8 cellular contexts compared by ENCODE assay signal in the genomic region with DNA sequence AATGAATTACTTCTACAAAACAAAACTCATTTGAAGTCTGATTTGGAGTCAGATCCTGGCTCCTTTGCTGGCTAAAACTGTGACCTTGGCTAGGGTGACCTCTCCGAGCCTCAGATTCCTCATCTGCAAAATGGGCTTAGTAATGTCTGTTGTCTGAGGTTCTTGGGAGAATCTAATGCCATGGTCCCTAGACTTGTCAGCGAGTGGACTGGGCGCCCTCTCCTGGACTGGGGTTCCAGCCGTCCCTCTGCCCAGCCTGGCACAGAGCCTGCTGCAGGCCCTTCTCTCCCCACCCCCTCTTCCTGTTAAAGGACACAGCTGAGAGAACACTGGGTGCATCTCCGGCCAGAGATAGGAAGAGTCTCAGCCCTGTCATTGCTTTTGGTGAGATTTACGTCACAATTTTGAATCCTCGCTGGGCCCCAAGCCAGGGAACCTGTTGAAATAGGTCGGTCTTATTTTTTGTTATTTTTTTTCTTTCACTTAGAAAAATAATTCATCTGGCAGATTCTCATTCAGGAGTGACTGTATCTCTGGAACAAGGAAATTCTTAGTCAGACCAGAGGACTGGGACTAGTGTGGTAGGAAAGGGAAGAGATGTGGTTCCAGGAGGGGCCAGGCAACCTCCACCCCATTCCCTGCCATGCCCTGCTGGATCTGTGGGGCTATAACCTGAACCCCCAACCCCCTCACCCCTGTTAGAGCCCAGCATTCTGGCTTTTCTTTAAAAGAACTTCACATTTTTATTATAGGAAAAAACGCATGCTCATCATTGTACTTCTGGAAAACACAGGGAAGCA. TPM values are rescaled to one million over a fixed set of nuclear protein-coding genes. Genes with fewer than 3 reads are reported as not detected.
A peak's percentile ranks its signal among the peaks of the same experiment; 100 is the strongest.
DNase-seq lines count a peak whose midpoint lies in the region; ATAC-seq, FAIRE-seq and TF ChIP-seq lines count a peak whose summit lies in the region.

No MANE protein-coding gene starts in this region.

- H3K9me3 ChIP-seq in OCI-LY1 (ENCODE audit: low read length) (no peaks in the 10 kb centered on the region), vagina (no peaks in the 10 kb centered on the region)

- peak; percentile 20 for FAIRE-seq in GM12891 (lab: Jason Lieb, UNC)

- no peaks in the 10 kb centered on the region for H3F3A ChIP-seq in OCI-LY1 (ENCODE audit: insufficient read depth, low read length)

- H3K27me3 Mint-ChIP-seq in memory B cell: no peaks in the 10 kb centered on the region
- H3K27me3 Mint-ChIP-seq in activated T-helper 2 cell treated with anti-CD3 and anti-CD28 coated beads, Interferon-gamma antibody, Interleukin-2, Interleukin-4, amounts not matched to agents 10 μg/mL and 5 μg/mL and 100 μg/mL, durations not matched to agents 14 hours and 24 hours and 36 hours (ENCODE audit: low read depth): no peaks in the 10 kb centered on the region

- no peak overlapping the region for H3K4me3 ChIP-seq in AG09309 (ENCODE audit: control insufficient read depth, low read depth, low read length)
- H3K4me3 ChIP-seq in OCI-LY1 (ENCODE audit: low read depth, low read length, poor library complexity, severe bottlenecking): no peak overlapping the region
- H3K4me3 ChIP-seq in choroid plexus epithelial cell (ENCODE audit: low read depth, low read length): no peak overlapping the region
- H3K4me3 ChIP-seq in vagina: no peak overlapping the region

- H3K27ac Mint-ChIP-seq in memory B cell: peak overlapping the region; percentile 86
- no peak overlapping the region for H3K27ac Mint-ChIP-seq in activated T-helper 2 cell treated with anti-CD3 and anti-CD28 coated beads, Interferon-gamma antibody, Interleukin-2, Interleukin-4, amounts not matched to agents 10 μg/mL and 5 μg/mL and 100 μg/mL, durations not matched to agents 14 hours and 24 hours and 36 hours

- no peak overlapping the region for H3K9ac ChIP-seq in OCI-LY1 (ENCODE audit: low read length)

- peak; percentile 82 for ATAC-seq in memory B cell (ENCODE audit: low read depth)
- no peak for ATAC-seq in HG03039 (IDR thresholded peaks at IDR 0.05; ENCODE audit: unreplicated experiment)

- H3K27me3 ChIP-seq in OCI-LY1 (ENCODE audit: insufficient read depth, low read length): no peaks in the 10 kb centered on the region
- no peaks in the 10 kb centered on the region for H3K27me3 ChIP-seq in vagina

- H3K4me1 ChIP-seq in OCI-LY1 (ENCODE audit: insufficient read depth, low read length, severe bottlenecking): peaks cover 8% of the 10 kb centered on the region
- peaks cover 17% of the 10 kb centered on the region for H3K4me1 ChIP-seq in vagina

- peaks cover 17% of the 10 kb centered on the region for H3K36me3 Mint-ChIP-seq in memory B cell
- H3K36me3 Mint-ChIP-seq in activated T-helper 2 cell treated with anti-CD3 and anti-CD28 coated beads, Interferon-gamma antibody, Interleukin-2, Interleukin-4, amounts not matched to agents 10 μg/mL and 5 μg/mL and 100 μg/mL, durations not matched to agents 14 hours and 24 hours and 36 hours (ENCODE audit: low read depth): peaks cover 5% of the 10 kb centered on the region

- H3K27ac ChIP-seq in OCI-LY1 (ENCODE audit: low read depth, low read length, poor library complexity, severe bottlenecking) (peak overlapping the region; percentile 46), vagina (peak overlapping the region; percentile 13)

- H2AFZ ChIP-seq in OCI-LY1 (ENCODE audit: low read length): no peak overlapping the region

- DNase-seq in AG09309 (ENCODE audit: low read depth) (no peak), GM12891 (ENCODE audit: insufficient read length, low spot score) (no peak), choroid plexus epithelial cell (ENCODE audit: low read depth) (peak; percentile 99), memory B cell (ENCODE audit: low spot score in 2 of 2) (peak; percentile 25 to 40), vagina (ENCODE audit: extremely low spot score in 2 of 2) (no peak)
- no peak for DNase-seq in activated T-helper 2 cell treated with anti-CD3 and anti-CD28 coated beads, Interferon-gamma antibody, Interleukin-2, Interleukin-4, amounts not matched to agents 10 μg/mL and 5 μg/mL and 100 μg/mL, durations not matched to agents 14 hours and 24 hours and 36 hours (ENCODE audit: low spot score)

- peaks cover 53% of the 10 kb centered on the region for H3K36me3 ChIP-seq in OCI-LY1 (ENCODE audit: insufficient read depth, low read length)
- peaks cover 0 to 38% of the 10 kb centered on the region in 2 donors for H3K36me3 ChIP-seq in vagina

- TF ChIP-seq POLR2A in GM12891 (IDR thresholded peaks at IDR 0.05; ENCODE audit: low read depth, low read length): no peak
- TF ChIP-seq POLR2A in vagina (IDR thresholded peaks at IDR 0.05): no peak

- H3K4me2 ChIP-seq in OCI-LY1 (ENCODE audit: low read length): peak overlapping the region; percentile 23; the same call in 1 of the 2 replicates

- H3K9me2 ChIP-seq in OCI-LY1 (ENCODE audit: low read depth, low read length): no peaks in the 10 kb centered on the region

- no peaks in the 10 kb centered on the region for H4K20me1 ChIP-seq in OCI-LY1 (ENCODE audit: insufficient read depth, low read length)

- H3K9me3 Mint-ChIP-seq in memory B cell: no peaks in the 10 kb centered on the region
- no peaks in the 10 kb centered on the region for H3K9me3 Mint-ChIP-seq in activated T-helper 2 cell treated with anti-CD3 and anti-CD28 coated beads, Interferon-gamma antibody, Interleukin-2, Interleukin-4, amounts not matched to agents 10 μg/mL and 5 μg/mL and 100 μg/mL, durations not matched to agents 14 hours and 24 hours and 36 hours

- intact Hi-C loops in vagina (cut with DNase I): no loop called here
- intact Hi-C loops in activated T-helper 2 cell treated with anti-CD3 and anti-CD28 coated beads, Interferon-gamma antibody, Interleukin-2, Interleukin-4, amounts not matched to agents 10 μg/mL and 5 μg/mL and 100 μg/mL, durations not matched to agents 14 hours and 24 hours and 36 hours (cut with micrococcal nuclease): no loop called here

- H3K4me1 Mint-ChIP-seq in memory B cell: peaks cover 23% of the 10 kb centered on the region
- no peaks in the 10 kb centered on the region for H3K4me1 Mint-ChIP-seq in activated T-helper 2 cell treated with anti-CD3 and anti-CD28 coated beads, Interferon-gamma antibody, Interleukin-2, Interleukin-4, amounts not matched to agents 10 μg/mL and 5 μg/mL and 100 μg/mL, durations not matched to agents 14 hours and 24 hours and 36 hours (ENCODE audit: low read depth)

- peak; percentile 43 for TF ChIP-seq CTCF in AG09309 (IDR thresholded peaks at IDR 0.05; ENCODE audit: control insufficient read depth, insufficient read depth, low read depth, low read length, missing control alignments)
- peak; percentile 41; the same call in 1 of the 2 replicates for TF ChIP-seq CTCF in OCI-LY1 (IDR thresholded peaks at IDR 0.05; ENCODE audit: low read length)
- peak; percentile 58 for TF ChIP-seq CTCF in choroid plexus epithelial cell (conservative IDR thresholded peaks at IDR 0.05; ENCODE audit: low read depth, low read length)
- TF ChIP-seq CTCF in vagina (IDR thresholded peaks at IDR 0.05): no peak

- H3K79me2 ChIP-seq in OCI-LY1 (ENCODE audit: insufficient read depth, low read length): no peaks in the 10 kb centered on the region

- no peak overlapping the region for H3K4me3 Mint-ChIP-seq in memory B cell
- no peak overlapping the region for H3K4me3 Mint-ChIP-seq in activated T-helper 2 cell treated with anti-CD3 and anti-CD28 coated beads, Interferon-gamma antibody, Interleukin-2, Interleukin-4, amounts not matched to agents 10 μg/mL and 5 μg/mL and 100 μg/mL, durations not matched to agents 14 hours and 24 hours and 36 hours (ENCODE audit: low read depth)

TF ChIP-seq in GM12891, 5 proteins besides CTCF, POLR2A, EP300 and RAD21:
- TF ChIP-seq POLR2AphosphoS5 (IDR thresholded peaks at IDR 0.05; ENCODE audit: low read depth, low read length): no peak
- no peak for TF ChIP-seq TAF1 (IDR thresholded peaks at IDR 0.05; ENCODE audit: low read depth, low read length)
- TF ChIP-seq PAX5 (IDR thresholded peaks at IDR 0.05; ENCODE audit: insufficient read depth, low read length, severe bottlenecking): no peak
- no peak for TF ChIP-seq POU2F2 (IDR thresholded peaks at IDR 0.05; ENCODE audit: low read depth, low read length)
- TF ChIP-seq SPI1 (IDR thresholded peaks at IDR 0.05; ENCODE audit: low read depth, low read length): no peak

RNA-seq across cellular contexts. Expression of gene RPL26L1, which starts 48.2 kb away (rescaled TPM):
- polyA plus RNA-seq in GM12891 (2012; ENCODE audit: low read depth, missing spikeins): 64.5 TPM
- total RNA-seq in vagina: 17.7 TPM
- 59.1 and 64.3 TPM in 2 replicates for total RNA-seq in activated T-helper 2 cell treated with anti-CD3 and anti-CD28 coated beads, Interferon-gamma antibody, Interleukin-2, Interleukin-4, amounts not matched to agents 10 μg/mL and 5 μg/mL and 100 μg/mL, durations not matched to agents 14 hours and 24 hours and 36 hours

Comparison
In these comparisons a context has a peak if more than half of its experiments do, and no peak if none do; other contexts are left out.
1. DNase-seq: peak in choroid plexus epithelial cell (single experiment) and memory B cell (2 of 2); none in AG09309 (single experiment), GM12891 (single experiment), vagina (0 of 2) and activated T-helper 2 cell treated with anti-CD3 and anti-CD28 coated beads, Interferon-gamma antibody, Interleukin-2, Interleukin-4, amounts not matched to agents 10 μg/mL and 5 μg/mL and 100 μg/mL, durations not matched to agents 14 hours and 24 hours and 36 hours (single experiment).
2. CTCF ChIP-seq: peak in AG09309 (single experiment), OCI-LY1 (single experiment) and choroid plexus epithelial cell (single experiment); none in vagina (0 of 3).